Comparison of ENCODE assay signal across 13 cellular contexts in genomic region chrX:120446503-120446902, GRCh38. TPM values are rescaled to one million over a fixed set of nuclear protein-coding genes. Genes with fewer than 3 reads are reported as not detected.
DNase-seq lines count a peak whose midpoint lies in the region; ATAC-seq, FAIRE-seq and TF ChIP-seq lines count a peak whose summit lies in the region.
"Had no signal": no experiment of that assay in that cellular context is flagged by ENCODE, and none has a peak within 500 bp of the region (broad histone marks: within the 10 kb centered on the region; RNA-seq: fewer than 3 reads in every experiment).

No MANE protein-coding gene starts in this region.

- POLR2A ChIA-PET in BJ (lab: Charles Lee), result no interaction called here

- in situ Hi-C loops in GM13977 (cut with MboI; ENCODE audit: low pct_unique_long_range_greater_than_20kb, low sequenced_read_pairs, unreplicated experiment), result no loop called here

- no peak overlapping the region for H3K4me3 Mint-ChIP-seq in T-helper 17 cell
- H3K4me3 Mint-ChIP-seq: activated B cell treated with CpG ODN at 0.5 μM for 24 hours; activated T-helper 17 cell treated with anti-CD3 and anti-CD28 coated beads, Interleukin-2, amount 50 U/mL, for 72 hours; dendritic cell treated with granulocyte-macrophage colony-stimulating factor and Interleukin-4, amounts not matched to agents 40 ng/mL and 50 ng/mL, for 4 days had no signal

- FAIRE-seq in bronchial epithelial cell (lab: Jason Lieb, UNC), result no peak

- no peaks in the 10 kb centered on the region for H3K27me3 Mint-ChIP-seq in T-helper 17 cell
- H3K27me3 Mint-ChIP-seq: activated B cell treated with CpG ODN at 0.5 μM for 24 hours; activated T-helper 17 cell treated with anti-CD3 and anti-CD28 coated beads, Interleukin-2, amount 50 U/mL, for 72 hours; dendritic cell treated with granulocyte-macrophage colony-stimulating factor and Interleukin-4, amounts not matched to agents 40 ng/mL and 50 ng/mL, for 4 days had no signal

- no peaks in the 10 kb centered on the region for H3K4me1 ChIP-seq in mucosa of descending colon (ENCODE audit: low read depth)

- H3K27me3 ChIP-seq in BJ (ENCODE audit: control insufficient read depth, insufficient read depth, low read length) (no peaks in the 10 kb centered on the region), bronchial epithelial cell (ENCODE audit: control insufficient read depth, insufficient read depth, low read length) (no peaks in the 10 kb centered on the region)

- H3K36me3 Mint-ChIP-seq in T-helper 17 cell (ENCODE audit: low read depth), result peaks cover 3% of the 10 kb centered on the region

- DNase-seq in BJ (ENCODE audit: low read depth) (peak; percentile 31), HT1080 (ENCODE audit: low read depth) (peak; percentile 73), bronchial epithelial cell (ENCODE audit: low read depth) (peak; percentile 13), mucosa of descending colon (no peak), NCI-H1417 treated with DMSO at 0.1 percent for 48 hours (lab: John Stamatoyannopoulos, UW) (no peak), T-helper 17 cell (no peak), GM13977 (ENCODE audit: low spot score) (no peak), LoVo (ENCODE audit: low spot score) (no peak)
- DNase-seq: activated B cell treated with CpG ODN at 0.5 μM for 24 hours, hippocampal formation, NCI-H1105 treated with DMSO at 0.1 percent for 48 hours had no signal

- H3K4me3 ChIP-seq in BJ (ENCODE audit: low read depth, low read length), result no peak overlapping the region
- no peak overlapping the region for H3K4me3 ChIP-seq in bronchial epithelial cell (ENCODE audit: low read depth, low read length)
- no peak overlapping the region for H3K4me3 ChIP-seq in mucosa of descending colon

- H3K9me3 ChIP-seq in mucosa of descending colon (no peaks in the 10 kb centered on the region), T-helper 17 cell (ENCODE audit: control insufficient read depth, low read length, poor library complexity, severe bottlenecking) (no peaks in the 10 kb centered on the region)

- no peak overlapping the region for H3K27ac Mint-ChIP-seq in T-helper 17 cell
- H3K27ac Mint-ChIP-seq: activated B cell treated with CpG ODN at 0.5 μM for 24 hours; activated T-helper 17 cell treated with anti-CD3 and anti-CD28 coated beads, Interleukin-2, amount 50 U/mL, for 72 hours; dendritic cell treated with granulocyte-macrophage colony-stimulating factor and Interleukin-4, amounts not matched to agents 40 ng/mL and 50 ng/mL, for 4 days had no signal

- H3K4me1 Mint-ChIP-seq in T-helper 17 cell, result peaks cover 2% of the 10 kb centered on the region
- H3K4me1 Mint-ChIP-seq: activated T-helper 17 cell treated with anti-CD3 and anti-CD28 coated beads, Interleukin-2, amount 50 U/mL, for 72 hours had no signal

- intact Hi-C loops in mucosa of descending colon (cut with DNase I, micrococcal nuclease), result no loop called here

- peak; percentile 40 for ATAC-seq in mucosa of descending colon
- ATAC-seq in T-helper 17 cell, result no peak
- ATAC-seq: activated T-helper 17 cell treated with anti-CD3 and anti-CD28 coated beads, Interleukin-2, amount 50 U/mL, for 72 hours had no signal

- no peaks in the 10 kb centered on the region for H3K36me3 ChIP-seq in BJ (ENCODE audit: control insufficient read depth, insufficient read depth, low read length)
- peaks cover 1% of the 10 kb centered on the region for H3K36me3 ChIP-seq in bronchial epithelial cell (ENCODE audit: control insufficient read depth, insufficient read depth, low read length)
- no peaks in the 10 kb centered on the region for H3K36me3 ChIP-seq in mucosa of descending colon (ENCODE audit: low read depth)

- CTCF ChIA-PET in BJ (lab: Yijun Ruan, JAX), result interaction anchor here (0.7 kb wide), 2 partner anchors 11 to 83 kb away, joined by 3 read pairs; no protein-coding TSS in a partner anchor

- TF ChIP-seq CTCF in BJ (IDR thresholded peaks at IDR 0.05; ENCODE audit: insufficient read depth, low read depth, low read length) (no peak), bronchial epithelial cell (IDR thresholded peaks at IDR 0.05; ENCODE audit: insufficient read depth, low read length, severe bottlenecking) (no peak), mucosa of descending colon (IDR thresholded peaks at IDR 0.05) (no peak), GM13977 (IDR thresholded peaks at IDR 0.05; ENCODE audit: extremely low read depth, insufficient read depth, missing control alignments) (no peak)

RNA-seq across cellular contexts. Expression of gene LAMP2, which starts 22.6 kb away (rescaled TPM):
- polyA plus RNA-seq in BJ (2011; rRNA removed), result 70.7 and 121 TPM in 2 replicates
- 31.1 and 42.5 TPM in 2 replicates for polyA minus RNA-seq in BJ (2011; rRNA and poly(A)+ RNA removed)
- 33.2 and 50.2 TPM in 2 replicates for total RNA-seq in HT1080 (2014; rRNA removed; shearing (Covaris generic))
- 66.8 and 84.0 TPM in 2 replicates for polyA plus RNA-seq in HT1080 (2015; cell fraction: cytosol; rRNA removed)
- 133 and 159 TPM in 2 replicates for polyA plus RNA-seq in HT1080 (2015; cell fraction: nucleus; rRNA removed)
- total RNA-seq in bronchial epithelial cell, result 112 and 118 TPM in 2 replicates
- total RNA-seq in mucosa of descending colon, result 10 to 100 TPM; 75.1 to 90.0 (median 79.0) TPM
- total RNA-seq in T-helper 17 cell, result 10 to 100 TPM; 24.9 to 26.5 TPM

Comparison
In these comparisons a context has a peak if more than half of its experiments do, and no peak if none do; other contexts are left out.
1. DNase-seq: peak in BJ (single experiment), HT1080 (single experiment) and bronchial epithelial cell (single experiment); none in mucosa of descending colon (0 of 3), NCI-H1417 treated with DMSO at 0.1 percent for 48 hours (single experiment), T-helper 17 cell (0 of 3), GM13977 (single experiment) and LoVo (single experiment).